Comparison of ENCODE assay signal across 15 cellular contexts in genomic region chr10:74460812-74461211, GRCh38.
DNase-seq lines count a peak whose midpoint lies in the region; ATAC-seq and TF ChIP-seq lines count a peak whose summit lies in the region.
"Had no signal": no experiment of that assay in that cellular context is flagged by ENCODE, and none has a peak within 500 bp of the region (broad histone marks: within the 10 kb centered on the region; RNA-seq: fewer than 3 reads in every experiment).

No MANE protein-coding gene starts in this region.

- peaks cover 11% of the 10 kb centered on the region for H3K9me3 Mint-ChIP-seq in nephron

- peaks cover 14% of the 10 kb centered on the region for H3K4me1 Mint-ChIP-seq in nephron

- H3K27ac Mint-ChIP-seq in nephron = peak overlapping the region; percentile 55 to 83 (median 70)
- H3K27ac Mint-ChIP-seq: activated T-cell treated with anti-CD3 and anti-CD28 coated beads, Interleukin-2, amount 50 U/mL, for 24 hours had no signal

- ATAC-seq in SK-N-SH treated with all-trans-retinoic acid at 6 μM for 48 hours (peak; percentile 74), GM21526 (IDR thresholded peaks at IDR 0.05; ENCODE audit: low FRiP score, unreplicated experiment) (no peak), GM18511 (IDR thresholded peaks at IDR 0.05; ENCODE audit: unreplicated experiment) (no peak)
- ATAC-seq in stimulated activated naive CD8-positive, alpha-beta T cell treated with anti-CD3 and anti-CD28 coated beads, Interleukin-15, Interleukin-2, amounts not matched to agents 100 U/mL and 50 U/mL, for 24 hours = no peak
- ATAC-seq: HCT116 had no signal

- H3K36me3 Mint-ChIP-seq in nephron (ENCODE audit: low read depth) = peaks cover 15% of the 10 kb centered on the region

- peak; percentile 16 for DNase-seq in EL
- DNase-seq in fibroblast of peridontal ligament (ENCODE audit: extremely low read depth) = peak; percentile 9
- no peak for DNase-seq in stimulated activated naive CD8-positive, alpha-beta T cell treated with anti-CD3 and anti-CD28 coated beads, Interleukin-15, Interleukin-2, amounts not matched to agents 100 U/mL and 50 U/mL, for 24 hours
- DNase-seq in DMS 273 (lab: John Stamatoyannopoulos, UW; ENCODE audit: unreplicated experiment) = no peak
- DNase-seq: activated T-cell treated with anti-CD3 and anti-CD28 coated beads, Interleukin-2, amount 50 U/mL, for 24 hours; amniotic stem cell; DMS53; islet precursor cell; NCI-H2029 treated with DMSO at 0.1 percent for 48 hours; SIG-M5 had no signal

- no peak for TF ChIP-seq CTCF in nephron (IDR thresholded peaks at IDR 0.05; ENCODE audit: unreplicated experiment in 3 of 3)

- H3K4me3 Mint-ChIP-seq in nephron = no peak overlapping the region
- H3K4me3 Mint-ChIP-seq: activated T-cell treated with anti-CD3 and anti-CD28 coated beads, Interleukin-2, amount 50 U/mL, for 24 hours had no signal

- H3K27me3 Mint-ChIP-seq in nephron (ENCODE audit: low read depth) = no peaks in the 10 kb centered on the region
- H3K27me3 Mint-ChIP-seq: activated T-cell treated with anti-CD3 and anti-CD28 coated beads, Interleukin-2, amount 50 U/mL, for 24 hours had no signal

TF ChIP-seq in SK-N-SH treated with all-trans-retinoic acid at 6 μM for 48 hours, 23 proteins besides CTCF, POLR2A, EP300 and RAD21:
- peak; percentile 38; the same call in 1 of the 2 replicates for TF ChIP-seq ISL1 (CRISPR knock-in tag; IDR thresholded peaks at IDR 0.05)
- no peak for TF ChIP-seq ARNTL (CRISPR knock-in tag; IDR thresholded peaks at IDR 0.05; ENCODE audit: borderline replicate concordance, low read depth)

Comparison
In these comparisons a context has a peak if more than half of its experiments do, and no peak if none do; other contexts are left out.
1. DNase-seq: peak in EL (single experiment) and fibroblast of peridontal ligament (single experiment); none in stimulated activated naive CD8-positive, alpha-beta T cell treated with anti-CD3 and anti-CD28 coated beads, Interleukin-15, Interleukin-2, amounts not matched to agents 100 U/mL and 50 U/mL, for 24 hours (single experiment) and DMS 273 (single experiment).